In genomic region chr20:64092258-64093012, GRCh38 we compare ENCODE assay signal across 22 cellular contexts. TPM values are rescaled to one million over a fixed set of nuclear protein-coding genes. Genes with fewer than 3 reads are reported as not detected.
DNase-seq lines count a peak whose midpoint lies in the region; FAIRE-seq and TF ChIP-seq lines count a peak whose summit lies in the region.
"Had no signal": no experiment of that assay in that cellular context is flagged by ENCODE, and none has a peak within 500 bp of the region (broad histone marks: within the 10 kb centered on the region; RNA-seq: fewer than 3 reads in every experiment).

No MANE protein-coding gene starts in this region.

- H3K79me2 ChIP-seq in Karpas-422 (ENCODE audit: low read length) (peaks cover 4% of the 10 kb centered on the region; the same call in 1 of the 2 replicates), neural progenitor cell (ENCODE audit: low read depth) (no peaks in the 10 kb centered on the region)

- H3K9ac ChIP-seq in Karpas-422 (ENCODE audit: low read length) (peak overlapping the region; percentile 29; the same call in 1 of the 2 replicates), neural progenitor cell (no peak overlapping the region), endodermal cell (ENCODE audit: extremely low read depth, low read length, poor library complexity, severe bottlenecking) (no peak overlapping the region)
- H3K9ac ChIP-seq: GM23248 had no signal

- H3K4me1 ChIP-seq in Karpas-422 (ENCODE audit: low read length), result peaks cover 27% of the 10 kb centered on the region
- peaks cover 3% of the 10 kb centered on the region for H3K4me1 ChIP-seq in neural progenitor cell
- H3K4me1 ChIP-seq in endodermal cell (ENCODE audit: control insufficient read depth, insufficient read depth, low read length), result no peaks in the 10 kb centered on the region
- H3K4me1 ChIP-seq: tibial artery had no signal

- H3K27ac Mint-ChIP-seq in brain (peak overlapping the region in 4 of 5 experiments; percentile 78 to 96 (median 94)), neural progenitor cell (peak overlapping the region; percentile 90), endodermal cell (no peak overlapping the region)
- H3K27ac Mint-ChIP-seq: activated T-helper 2 cell treated with anti-CD3 and anti-CD28 coated beads, Interferon-gamma antibody, Interleukin-2, Interleukin-4, amounts not matched to agents 10 μg/mL and 5 μg/mL and 100 μg/mL, durations not matched to agents 14 hours and 24 hours and 36 hours; CD4-positive, CD25-positive, alpha-beta regulatory T cell; T-cell had no signal

- TF ChIP-seq CTCF in brain (conservative IDR thresholded peaks at IDR 0.05) (no peak), neural progenitor cell (IDR thresholded peaks at IDR 0.05) (no peak), endodermal cell (conservative IDR thresholded peaks at IDR 0.05) (no peak)

- H3K4me3 ChIP-seq in Karpas-422 (ENCODE audit: low read length), result no peak overlapping the region
- no peak overlapping the region for H3K4me3 ChIP-seq in neural progenitor cell
- H3K4me3 ChIP-seq in endodermal cell (ENCODE audit: low read length), result no peak overlapping the region
- H3K4me3 ChIP-seq: GM23248, tibial artery had no signal

- H3K27me3 ChIP-seq in Karpas-422 (ENCODE audit: low read length), result no peaks in the 10 kb centered on the region
- H3K27me3 ChIP-seq in neural progenitor cell, result peaks cover 48% of the 10 kb centered on the region
- peaks cover 11% of the 10 kb centered on the region for H3K27me3 ChIP-seq in endodermal cell (ENCODE audit: control insufficient read depth, insufficient read depth, low read length, poor library complexity, severe bottlenecking)

- H3K4me3 Mint-ChIP-seq in brain (peak overlapping the region; percentile 68 to 88 (median 82)), neural progenitor cell (peak overlapping the region; percentile 73), endodermal cell (no peak overlapping the region)
- H3K4me3 Mint-ChIP-seq: CD4-positive, CD25-positive, alpha-beta regulatory T cell had no signal

- FAIRE-seq in frontal cortex (lab: Jason Lieb, UNC), result no peak
- FAIRE-seq: small intestine had no signal

- H3K9me3 Mint-ChIP-seq in brain, result peaks cover 0 to 16% (median 13%) of the 10 kb centered on the region in 5 experiments
- peaks cover 9% of the 10 kb centered on the region for H3K9me3 Mint-ChIP-seq in neural progenitor cell
- H3K9me3 Mint-ChIP-seq in endodermal cell, result peaks cover 2% of the 10 kb centered on the region

- DNase-seq in NCI-H1417 (lab: John Stamatoyannopoulos, UW), result peak in 2 of 3 experiments; percentile 48 to 70
- no peak for DNase-seq in NCI-H1417 treated with DMSO at 0.1 percent for 48 hours (lab: John Stamatoyannopoulos, UW)
- no peak for DNase-seq in Karpas-422
- DNase-seq in neural progenitor cell (ENCODE audit: low spot score), result no peak
- no peak for DNase-seq in frontal cortex (ENCODE audit: low spot score in 2 of 2)
- DNase-seq in DMS153 treated with DMSO at 0.1 percent for 48 hours (lab: John Stamatoyannopoulos, UW; ENCODE audit: unreplicated experiment), result no peak
- DNase-seq in endodermal cell, result no peak
- DNase-seq: 8988T; amniotic stem cell; CD4-positive, CD25-positive, alpha-beta regulatory T cell; left ventricle myocardium superior; NCI-H187 treated with DMSO at 0.1 percent for 48 hours; small intestine; T-cell; tibial artery had no signal

- peaks cover 14% of the 10 kb centered on the region for H3K36me3 ChIP-seq in Karpas-422 (ENCODE audit: insufficient read depth, low read length)
- no peaks in the 10 kb centered on the region for H3K36me3 ChIP-seq in neural progenitor cell
- no peaks in the 10 kb centered on the region for H3K36me3 ChIP-seq in endodermal cell (ENCODE audit: control insufficient read depth, insufficient read depth, low read length)
- H3K36me3 ChIP-seq: tibial artery had no signal

- peaks cover 9% of the 10 kb centered on the region for H3F3A ChIP-seq in neural progenitor cell (ENCODE audit: low read depth)

- H3K4me2 ChIP-seq in Karpas-422 (ENCODE audit: low read depth, low read length, poor library complexity, severe bottlenecking) (no peak overlapping the region), neural progenitor cell (no peak overlapping the region)

- H3K36me3 Mint-ChIP-seq in brain (peaks cover 9% of the 10 kb centered on the region), neural progenitor cell (peaks cover 3% of the 10 kb centered on the region), endodermal cell (ENCODE audit: low read depth) (peaks cover 7% of the 10 kb centered on the region)

- 86 to 91% methylated on average over 16 to 27 of the region's 27 CpGs for WGBS in endodermal cell (ENCODE audit: insufficient coverage in 1 of 2, insufficient read length in 1 of 2), 2 experiments

- H3K4me1 Mint-ChIP-seq in brain (peaks cover 51% of the 10 kb centered on the region), neural progenitor cell (peaks cover 19% of the 10 kb centered on the region), endodermal cell (no peaks in the 10 kb centered on the region)

- H3K27me3 Mint-ChIP-seq in brain (peaks cover 19% of the 10 kb centered on the region), neural progenitor cell (ENCODE audit: insufficient read depth, low read depth) (peaks cover 36% of the 10 kb centered on the region), endodermal cell (ENCODE audit: insufficient read depth) (peaks cover 13% of the 10 kb centered on the region)

- H3K9me3 ChIP-seq in Karpas-422 (ENCODE audit: low read length) (no peaks in the 10 kb centered on the region), neural progenitor cell (ENCODE audit: low read depth) (no peaks in the 10 kb centered on the region), endodermal cell (ENCODE audit: control insufficient read depth, low read length) (no peaks in the 10 kb centered on the region)
- H3K9me3 ChIP-seq: tibial artery had no signal

- H2AFZ ChIP-seq in Karpas-422 (ENCODE audit: low read length) (no peak overlapping the region), neural progenitor cell (replicated peaks) (no peak overlapping the region)
- H2AFZ ChIP-seq: GM23248 had no signal

- H3K27ac ChIP-seq in Karpas-422 (ENCODE audit: low read length) (0 out of 2 replicates have a peak overlapping the region, but pooled peaks have one; percentile 25), neural progenitor cell (no peak overlapping the region), endodermal cell (ENCODE audit: low read depth, low read length) (no peak overlapping the region)
- H3K27ac ChIP-seq: GM23248, tibial artery had no signal

- no peaks in the 10 kb centered on the region for H3K9me2 ChIP-seq in Karpas-422 (replicated peaks; ENCODE audit: insufficient read depth, low read length)

- H4K20me1 ChIP-seq in Karpas-422 (ENCODE audit: insufficient read depth, low read depth, low read length), result peaks cover 28% of the 10 kb centered on the region; the same call in 1 of the 2 replicates
- H4K20me1 ChIP-seq in neural progenitor cell (ENCODE audit: low read depth), result no peaks in the 10 kb centered on the region

RNA-seq across cellular contexts. Expression of gene LKAAEAR1, which starts 8.2 kb away (rescaled TPM):
- not detected in 2 replicates for total RNA-seq in Karpas-422 (2014; rRNA removed; shearing (Covaris generic); ENCODE audit: low replicate concordance)
- 0.97 TPM for polyA plus RNA-seq in brain (ENCODE audit: insufficient read depth, low read depth, low replicate concordance)
- 0.99 TPM in 1 of 2 replicates, not detected in the other for total RNA-seq in neural progenitor cell (ENCODE audit: low replicate concordance)
- 2.9 TPM for total RNA-seq in frontal cortex
- total RNA-seq in endodermal cell, result not detected
- polyA plus RNA-seq in endodermal cell (2013, experiment 1 of 2), result not detected
- not detected for polyA plus RNA-seq in endodermal cell (2013, experiment 2 of 2)
- total RNA-seq: CD4-positive, CD25-positive, alpha-beta regulatory T cell; left ventricle myocardium superior had no signal
- polyA plus RNA-seq: small intestine had no signal

RNA-seq across cellular contexts. Expression of gene OPRL1, which starts 12.6 kb away (rescaled TPM):
- total RNA-seq in Karpas-422 (2014; rRNA removed; shearing (Covaris generic); ENCODE audit: low replicate concordance), result 34.0 and 60.6 TPM in 2 replicates
- polyA plus RNA-seq in brain (ENCODE audit: insufficient read depth, low read depth, low replicate concordance), result 10.8 TPM
- total RNA-seq in neural progenitor cell (ENCODE audit: low replicate concordance) (1.3 and 3.3 TPM in 2 replicates), frontal cortex (13.5 TPM), endodermal cell (1 to 10 TPM; 4.1 to 5.5 TPM)
- polyA plus RNA-seq in endodermal cell (2013, experiment 1 of 2), result 3.0 TPM
- 2.8 TPM for polyA plus RNA-seq in endodermal cell (2013, experiment 2 of 2)

RNA-seq across cellular contexts. Expression of gene RGS19, which starts 13.1 kb away (rescaled TPM):
- 172 and 272 TPM in 2 replicates for total RNA-seq in Karpas-422 (2014; rRNA removed; shearing (Covaris generic); ENCODE audit: low replicate concordance)
- polyA plus RNA-seq in brain (ENCODE audit: insufficient read depth, low read depth, low replicate concordance), result 14.7 TPM
- total RNA-seq in neural progenitor cell (ENCODE audit: low replicate concordance) (2.0 and 11.0 TPM in 2 replicates), frontal cortex (7.7 TPM), endodermal cell (10 to 100 TPM; 14.6 to 15.8 TPM)
- polyA plus RNA-seq in endodermal cell (2013, experiment 1 of 2), result 10.7 TPM
- 10.8 TPM for polyA plus RNA-seq in endodermal cell (2013, experiment 2 of 2)

RNA-seq across cellular contexts. Expression of gene NPBWR2, which starts 14.9 kb away (rescaled TPM):
- 0.22 TPM in 1 of 2 replicates, not detected in the other for total RNA-seq in Karpas-422 (2014; rRNA removed; shearing (Covaris generic); ENCODE audit: low replicate concordance)
- not detected for polyA plus RNA-seq in brain (ENCODE audit: insufficient read depth, low read depth, low replicate concordance)
- not detected in 2 replicates for total RNA-seq in neural progenitor cell (ENCODE audit: low replicate concordance)
- 0.41 TPM for total RNA-seq in frontal cortex
- total RNA-seq in endodermal cell, result not detected
- not detected for polyA plus RNA-seq in endodermal cell (2013, experiment 1 of 2)
- polyA plus RNA-seq in endodermal cell (2013, experiment 2 of 2), result not detected
- total RNA-seq: activated CD8-positive, alpha-beta memory T cell treated with anti-CD3 and anti-CD28 coated beads for 36 hours; activated T-helper 2 cell treated with anti-CD3 and anti-CD28 coated beads, Interferon-gamma antibody, Interleukin-2, Interleukin-4, amounts not matched to agents 10 μg/mL and 5 μg/mL and 100 μg/mL, durations not matched to agents 14 hours and 24 hours and 36 hours; CD4-positive, CD25-positive, alpha-beta regulatory T cell; cerebellum; GM23248; left ventricle myocardium superior; myocyte; RPMI7951; T-cell had no signal
- polyA plus RNA-seq: CD4-positive, CD25-positive, alpha-beta regulatory T cell; GM23248; small intestine had no signal

RNA-seq across cellular contexts. Expression of gene TCEA2, which starts 29.4 kb away (rescaled TPM):
- 124 and 197 TPM in 2 replicates for total RNA-seq in Karpas-422 (2014; rRNA removed; shearing (Covaris generic); ENCODE audit: low replicate concordance)
- 238 TPM for polyA plus RNA-seq in brain (ENCODE audit: insufficient read depth, low read depth, low replicate concordance)
- total RNA-seq in neural progenitor cell (ENCODE audit: low replicate concordance) (23.2 and 51.2 TPM in 2 replicates), frontal cortex (36.7 TPM), endodermal cell (100 to 1,000 TPM in 1 of 2 donors, 10 to 100 TPM in 1; 64.3 to 110 TPM)
- 82.9 TPM for polyA plus RNA-seq in endodermal cell (2013, experiment 1 of 2)
- 77.1 TPM for polyA plus RNA-seq in endodermal cell (2013, experiment 2 of 2)

Comparison
In these comparisons a context has a peak if more than half of its experiments do, and no peak if none do; other contexts are left out.
1. DNase-seq: peak in NCI-H1417 (2 of 3); none in NCI-H1417 treated with DMSO at 0.1 percent for 48 hours (single experiment), Karpas-422 (single experiment), neural progenitor cell (single experiment), frontal cortex (0 of 2), DMS153 treated with DMSO at 0.1 percent for 48 hours (single experiment) and endodermal cell (single experiment).
2. RNA of gene RGS19, which starts 13.1 kb away (total RNA-seq): 172 to 272 TPM in Karpas-422; 14.6 to 15.8 TPM in endodermal cell, 7.7 TPM in frontal cortex (single experiment) and 2.0 to 11.0 TPM in neural progenitor cell; every median in the first group is over 10 times any median in the second.